9 cellular contexts compared by ENCODE assay signal in the genomic region with DNA sequence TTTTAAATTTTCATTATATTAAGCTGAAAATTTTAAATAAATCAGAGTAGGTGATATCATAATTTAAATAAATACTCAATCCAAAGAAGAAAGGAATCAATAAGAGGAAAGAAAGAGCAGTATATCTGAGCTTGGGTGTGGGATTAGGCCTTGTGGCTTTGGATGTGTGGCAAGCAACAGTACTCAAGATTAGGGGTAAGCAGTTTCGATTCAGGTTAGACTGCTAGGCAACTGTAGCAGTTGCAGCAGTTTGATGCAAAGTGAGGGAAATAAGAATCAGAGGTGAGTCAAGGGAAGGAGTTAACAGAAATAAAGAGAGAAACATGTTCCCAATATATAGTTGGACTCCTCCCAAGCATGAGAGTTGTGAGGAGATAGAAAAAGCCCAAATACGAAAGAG.
"Had no signal": no experiment of that assay in that cellular context is flagged by ENCODE, and none has a peak within 500 bp of the region (broad histone marks: within the 10 kb centered on the region; RNA-seq: fewer than 3 reads in every experiment).

No MANE protein-coding gene starts in this region.

- H2AFZ ChIP-seq: GM23248, GM23338 had no signal

- H3K4me3 ChIP-seq: GM23248, GM23338, HAP-1 had no signal

- H3K9me3 ChIP-seq: HAP-1 had no signal

- H3K36me3 ChIP-seq: HAP-1 had no signal

- ATAC-seq: GM23338, HCT116 had no signal

- H3K9ac ChIP-seq: GM23248 had no signal

- H3K4me2 ChIP-seq: GM23338 had no signal

- H3K4me1 ChIP-seq: HAP-1 had no signal

- H3K27ac ChIP-seq: GM23248 had no signal

- DNase-seq: GM23248, GOT3, H7, H9, HCEC 1CT, HFFc6 had no signal
